21 cellular contexts compared by ENCODE assay signal in genomic region chr1:92439291-92439690, GRCh38. TPM values are rescaled to one million over a fixed set of nuclear protein-coding genes. Genes with fewer than 3 reads are reported as not detected.
"Had no signal": no experiment of that assay in that cellular context is flagged by ENCODE, and none has a peak within 500 bp of the region (broad histone marks: within the 10 kb centered on the region; RNA-seq: fewer than 3 reads in every experiment).

No MANE protein-coding gene starts in this region.

- H3K27ac Mint-ChIP-seq: activated B cell treated with CpG ODN at 0.5 μM for 24 hours; activated CD4-positive, alpha-beta T cell treated with anti-CD3 and anti-CD28 coated beads, Interleukin-2, amount 10 ng/mL, durations not matched to agents 7 days and 5 days; naive B cell had no signal

- H3K4me1 Mint-ChIP-seq: naive B cell had no signal

- H3K4me3 Mint-ChIP-seq: activated B cell treated with CpG ODN at 0.5 μM for 24 hours; activated CD4-positive, alpha-beta T cell treated with anti-CD3 and anti-CD28 coated beads, Interleukin-2, amount 10 ng/mL, durations not matched to agents 7 days and 5 days; neural crest cell had no signal

- H3K27me3 Mint-ChIP-seq: activated B cell treated with CpG ODN at 0.5 μM for 24 hours; activated CD4-positive, alpha-beta T cell treated with anti-CD3 and anti-CD28 coated beads, Interleukin-2, amount 10 ng/mL, durations not matched to agents 7 days and 5 days; naive B cell had no signal

- FAIRE-seq: astrocyte, islet of Langerhans, small intestine had no signal

- DNase-seq: activated B cell treated with CpG ODN at 0.5 μM for 24 hours; activated CD4-positive, alpha-beta T cell treated with anti-CD3 and anti-CD28 coated beads, Interleukin-2, amount 10 ng/mL, durations not matched to agents 7 days and 5 days; activated gamma-delta T cell; activated T-cell treated with anti-CD3 and anti-CD28 coated beads, Interleukin-2, amount 50 U/mL, for 1 hour; foreskin keratinocyte; glutamatergic neuron; hippocampal formation; left cardiac atrium; mesenchymal stem cell; mucosa of descending colon; naive B cell; right lobe of liver; small intestine; stimulated activated CD4-positive, alpha-beta T cell treated with anti-CD3 and anti-CD28 coated beads, Interleukin-15, amount 100 ng/mL, for 24 hours; stimulated activated CD4-positive, alpha-beta T cell treated with anti-CD3 and anti-CD28 coated beads, Interleukin-2, amount 100 ng/mL, for 48 hours; tibial artery; uterus had no signal

- H3K9me3 Mint-ChIP-seq: activated B cell treated with CpG ODN at 0.5 μM for 24 hours, neural crest cell had no signal

- H3K36me3 Mint-ChIP-seq: naive B cell had no signal

- ATAC-seq: foreskin keratinocyte, left cardiac atrium, mucosa of descending colon had no signal

RNA-seq across cellular contexts. Expression of gene GFI1, which starts 47.4 kb away (rescaled TPM):
- total RNA-seq: osteoblast had no signal
